Comparison of ENCODE assay signal across 13 cellular contexts in genomic region chr9:15246688-15247087, GRCh38.
A peak's percentile ranks its signal among the peaks of the same experiment; 100 is the strongest.
DNase-seq lines count a peak whose midpoint lies in the region; FAIRE-seq lines count a peak whose summit lies in the region.
"Had no signal": no experiment of that assay in that cellular context is flagged by ENCODE, and none has a peak within 500 bp of the region (broad histone marks: within the 10 kb centered on the region; RNA-seq: fewer than 3 reads in every experiment).

No MANE protein-coding gene starts in this region.

- FAIRE-seq in frontal cortex (lab: Jason Lieb, UNC): no peak
- FAIRE-seq: TTC549 had no signal

- peak; percentile 32 for DNase-seq in NCI-H146 (lab: John Stamatoyannopoulos, UW)
- no peak for DNase-seq in NCI-H146 treated with DMSO at 0.1 percent for 48 hours (lab: John Stamatoyannopoulos, UW; ENCODE audit: unreplicated experiment)
- DNase-seq in HT-29 (ENCODE audit: low spot score): peak; percentile 36
- peak; percentile 41 for DNase-seq in brain pericyte (ENCODE audit: low read depth, low spot score)
- DNase-seq in kidney tubule cell (ENCODE audit: low spot score): peak; percentile 93
- DNase-seq in frontal cortex (ENCODE audit: low spot score in 2 of 2): no peak
- DNase-seq in central memory CD4-positive, alpha-beta T cell: no peak
- no peak for DNase-seq in NCI-H2081 (lab: John Stamatoyannopoulos, UW)
- DNase-seq: activated naive CD4-positive, alpha-beta T cell; cerebellar nuclear complex; left lung; NCI-H2171 had no signal

Comparison
In these comparisons a context has a peak if more than half of its experiments do, and no peak if none do; other contexts are left out.
1. DNase-seq: peak in NCI-H146 (single experiment), HT-29 (single experiment), brain pericyte (single experiment) and kidney tubule cell (single experiment); none in NCI-H146 treated with DMSO at 0.1 percent for 48 hours (single experiment), frontal cortex (0 of 2), central memory CD4-positive, alpha-beta T cell (single experiment) and NCI-H2081 (0 of 2).